17 cellular contexts compared by ENCODE assay signal in the genomic region with DNA sequence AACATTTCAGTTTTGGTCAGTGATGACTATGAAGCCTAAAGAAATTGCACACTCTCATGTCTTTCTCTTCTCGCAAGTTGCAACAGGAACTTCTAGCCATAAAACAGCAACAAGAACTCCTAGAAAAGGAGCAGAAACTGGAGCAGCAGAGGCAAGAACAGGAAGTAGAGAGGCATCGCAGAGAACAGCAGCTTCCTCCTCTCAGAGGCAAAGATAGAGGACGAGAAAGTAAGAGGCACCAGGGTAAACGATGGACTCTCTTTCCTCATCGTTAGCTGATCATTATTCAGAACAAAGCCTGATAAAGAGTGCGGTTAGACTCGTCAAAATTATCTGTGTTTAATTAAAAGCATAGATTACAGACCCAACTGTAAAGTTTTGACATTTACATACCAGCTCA.
DNase-seq lines count a peak whose midpoint lies in the region; ATAC-seq and TF ChIP-seq lines count a peak whose summit lies in the region.
"Had no signal": no experiment of that assay in that cellular context is flagged by ENCODE, and none has a peak within 500 bp of the region (broad histone marks: within the 10 kb centered on the region; RNA-seq: fewer than 3 reads in every experiment).

No MANE protein-coding gene starts in this region.

- H3K4me3 Mint-ChIP-seq in type B pancreatic cell, result peak overlapping the region; percentile 18
- no peak overlapping the region for H3K4me3 Mint-ChIP-seq in GM23338
- no peak overlapping the region for H3K4me3 Mint-ChIP-seq in activated naive CD8-positive, alpha-beta T cell treated with anti-CD3 and anti-CD28 coated beads, Interleukin-2, amount 50 U/mL, for 24 hours
- H3K4me3 Mint-ChIP-seq: CD8-positive, alpha-beta T cell; immature natural killer cell had no signal

- H3K27ac ChIP-seq in SK-N-SH (ENCODE audit: low read depth in 2 of 2, low read length in 1 of 2) (peak overlapping the region in 1 of 2 experiments; percentile 50; a peak in 3 of 4 replicates), GM23338 (ENCODE audit: low read depth) (no peak overlapping the region)
- H3K27ac ChIP-seq: 22Rv1, sigmoid colon, SJSA1 had no signal

- H3K9ac ChIP-seq in SK-N-SH, result no peak overlapping the region

- no peak overlapping the region for H3K4me3 ChIP-seq in SK-N-SH (ENCODE audit: low read depth in 2 of 2, low read length in 1 of 2)
- H3K4me3 ChIP-seq in fibroblast of villous mesenchyme (ENCODE audit: low read depth, low read length), result no peak overlapping the region
- no peak overlapping the region for H3K4me3 ChIP-seq in GM23338
- H3K4me3 ChIP-seq: K562, sigmoid colon, SJSA1 had no signal

- H3F3A ChIP-seq in SK-N-SH (replicated peaks; ENCODE audit: insufficient read depth) (peaks cover 5% of the 10 kb centered on the region), GM23338 (replicated peaks; ENCODE audit: low read depth) (no peaks in the 10 kb centered on the region)

- H3K79me2 ChIP-seq in SK-N-SH (ENCODE audit: insufficient read depth), result no peaks in the 10 kb centered on the region
- no peaks in the 10 kb centered on the region for H3K79me2 ChIP-seq in GM23338 (replicated peaks; ENCODE audit: insufficient read depth)

- no peaks in the 10 kb centered on the region for H3K9me3 Mint-ChIP-seq in type B pancreatic cell
- no peaks in the 10 kb centered on the region for H3K9me3 Mint-ChIP-seq in GM23338
- H3K9me3 Mint-ChIP-seq in activated naive CD8-positive, alpha-beta T cell treated with anti-CD3 and anti-CD28 coated beads, Interleukin-2, amount 50 U/mL, for 24 hours, result no peaks in the 10 kb centered on the region
- H3K9me3 Mint-ChIP-seq: activated T-helper 2 cell treated with anti-CD3 and anti-CD28 coated beads, Interferon-gamma antibody, Interleukin-2, Interleukin-4, amounts not matched to agents 10 μg/mL and 5 μg/mL and 100 μg/mL, durations not matched to agents 14 hours and 24 hours and 36 hours; CD8-positive, alpha-beta T cell; immature natural killer cell had no signal

- DNase-seq in SK-N-SH, result no peak
- peak; percentile 4 for DNase-seq in OCI-M1 (lab: John Stamatoyannopoulos, UW)
- DNase-seq in fibroblast of villous mesenchyme (ENCODE audit: low read depth), result peak; percentile 7
- no peak for DNase-seq in type B pancreatic cell (ENCODE audit: extremely low spot score, unreplicated experiment)
- DNase-seq in GM23338 (ENCODE audit: low spot score), result no peak
- no peak for DNase-seq in activated naive CD8-positive, alpha-beta T cell treated with anti-CD3 and anti-CD28 coated beads, Interleukin-2, amount 50 U/mL, for 24 hours
- DNase-seq: CD8-positive, alpha-beta T cell; immature natural killer cell; sigmoid colon; stimulated activated CD4-positive, alpha-beta T cell treated with anti-CD3 and anti-CD28 coated beads, Interleukin-2, amount 100 ng/mL, for 48 hours; stimulated activated CD8-positive, alpha-beta memory T cell treated with anti-CD3 and anti-CD28 coated beads, Interleukin-4, amount 100 ng/mL, for 48 hours had no signal

- TF ChIP-seq CTCF in SK-N-SH (IDR thresholded peaks at IDR 0.05) (no peak), fibroblast of villous mesenchyme (IDR thresholded peaks at IDR 0.05; ENCODE audit: insufficient read depth, low read depth, low read length) (no peak), type B pancreatic cell (conservative IDR thresholded peaks at IDR 0.05) (no peak), GM23338 (conservative IDR thresholded peaks at IDR 0.05; ENCODE audit: low read depth in 2 of 2) (no peak)

- peaks cover 0 to 2% of the 10 kb centered on the region in 2 experiments; a peak in 1 of 4 replicates for H3K4me1 ChIP-seq in SK-N-SH (ENCODE audit: control insufficient read depth in 1 of 2, insufficient read depth in 2 of 2, low read depth in 1 of 2, low read length in 1 of 2)
- no peaks in the 10 kb centered on the region for H3K4me1 ChIP-seq in GM23338 (ENCODE audit: insufficient read depth)
- H3K4me1 ChIP-seq: SJSA1 had no signal

- ATAC-seq in SK-N-SH treated with all-trans-retinoic acid at 6 μM for 48 hours (peak; percentile 23; the same call in 2 of the 3 replicates), GM19467 (IDR thresholded peaks at IDR 0.05; ENCODE audit: unreplicated experiment) (no peak), GM23338 (no peak)
- ATAC-seq in activated naive CD8-positive, alpha-beta T cell treated with anti-CD3 and anti-CD28 coated beads, Interleukin-2, amount 50 U/mL, for 24 hours, result no peak
- ATAC-seq: CD8-positive, alpha-beta T cell; K562 had no signal

- H2AFZ ChIP-seq in SK-N-SH (ENCODE audit: low read depth) (no peak overlapping the region), GM23338 (no peak overlapping the region)

- no peaks in the 10 kb centered on the region for H3K9me3 ChIP-seq in SK-N-SH
- H3K9me3 ChIP-seq: sigmoid colon, SJSA1 had no signal

- H3K36me3 ChIP-seq in SK-N-SH (replicated peaks in 1 of 2; ENCODE audit: control insufficient read depth in 1 of 2, insufficient read depth in 2 of 2, low read length in 1 of 2), result peaks cover 66 to 69% of the 10 kb centered on the region in 2 experiments
- no peaks in the 10 kb centered on the region for H3K36me3 ChIP-seq in GM23338 (ENCODE audit: insufficient read depth)
- H3K36me3 ChIP-seq: sigmoid colon had no signal

- 93% methylated on average over 7 of the region's 7 CpGs for WGBS in SK-N-SH (ENCODE audit: low lambda C conversion rate)

- H4K20me1 ChIP-seq in SK-N-SH (ENCODE audit: insufficient read depth) (no peaks in the 10 kb centered on the region), GM23338 (replicated peaks; ENCODE audit: insufficient read depth) (no peaks in the 10 kb centered on the region)

- H3K27ac Mint-ChIP-seq in type B pancreatic cell (no peak overlapping the region), GM23338 (no peak overlapping the region)
- no peak overlapping the region for H3K27ac Mint-ChIP-seq in activated naive CD8-positive, alpha-beta T cell treated with anti-CD3 and anti-CD28 coated beads, Interleukin-2, amount 50 U/mL, for 24 hours
- H3K27ac Mint-ChIP-seq: activated T-helper 2 cell treated with anti-CD3 and anti-CD28 coated beads, Interferon-gamma antibody, Interleukin-2, Interleukin-4, amounts not matched to agents 10 μg/mL and 5 μg/mL and 100 μg/mL, durations not matched to agents 14 hours and 24 hours and 36 hours; CD8-positive, alpha-beta T cell; immature natural killer cell had no signal

- TF ChIP-seq EP300 in SK-N-SH (IDR thresholded peaks at IDR 0.05; ENCODE audit: borderline replicate concordance in 1 of 2, low read depth in 1 of 2, low read length in 1 of 2), result no peak

- no peak for TF ChIP-seq RAD21 in SK-N-SH (IDR thresholded peaks at IDR 0.05; ENCODE audit: low read length)

- H3K27me3 Mint-ChIP-seq in type B pancreatic cell (no peaks in the 10 kb centered on the region), GM23338 (ENCODE audit: insufficient read depth, low read depth, poor library complexity) (no peaks in the 10 kb centered on the region)
- H3K27me3 Mint-ChIP-seq in activated naive CD8-positive, alpha-beta T cell treated with anti-CD3 and anti-CD28 coated beads, Interleukin-2, amount 50 U/mL, for 24 hours, result no peaks in the 10 kb centered on the region

- POLR2A ChIA-PET in SK-N-SH (lab: Yijun Ruan, JAX), result interaction anchor here (1.3 kb wide), 1 partner anchor 529 kb away, joined by 3 read pairs; no protein-coding TSS in a partner anchor

- H3K9me2 ChIP-seq in SK-N-SH, result no peaks in the 10 kb centered on the region
- no peaks in the 10 kb centered on the region for H3K9me2 ChIP-seq in GM23338 (ENCODE audit: insufficient read depth)

- H3K4me1 Mint-ChIP-seq in type B pancreatic cell (ENCODE audit: unreplicated experiment), result peaks cover 14% of the 10 kb centered on the region
- H3K4me1 Mint-ChIP-seq in GM23338, result peaks cover 2% of the 10 kb centered on the region; the same call in 1 of the 3 replicates
- peaks cover 6% of the 10 kb centered on the region for H3K4me1 Mint-ChIP-seq in activated naive CD8-positive, alpha-beta T cell treated with anti-CD3 and anti-CD28 coated beads, Interleukin-2, amount 50 U/mL, for 24 hours
- H3K4me1 Mint-ChIP-seq: immature natural killer cell had no signal

- CTCF ChIA-PET in SK-N-SH (lab: Yijun Ruan, JAX), result interaction anchor here (0.5 to 11.7 kb wide), 55 partner anchors 10 to 1079 kb away, joined by 3 to 138 read pairs (median 5); a partner anchor contains a TSS

- H3K27me3 ChIP-seq in SK-N-SH (ENCODE audit: insufficient read depth), result no peaks in the 10 kb centered on the region
- no peaks in the 10 kb centered on the region for H3K27me3 ChIP-seq in GM23338 (ENCODE audit: insufficient read depth)
- H3K27me3 ChIP-seq: sigmoid colon, SJSA1 had no signal

- no peak overlapping the region for H3K4me2 ChIP-seq in SK-N-SH
- H3K4me2 ChIP-seq in GM23338, result no peak overlapping the region

- H3K36me3 Mint-ChIP-seq in type B pancreatic cell, result peaks cover 7% of the 10 kb centered on the region
- no peaks in the 10 kb centered on the region; the same call in 2 of the 3 replicates for H3K36me3 Mint-ChIP-seq in GM23338 (ENCODE audit: low read depth)
- H3K36me3 Mint-ChIP-seq in activated naive CD8-positive, alpha-beta T cell treated with anti-CD3 and anti-CD28 coated beads, Interleukin-2, amount 50 U/mL, for 24 hours (ENCODE audit: low read depth), result no peaks in the 10 kb centered on the region
- H3K36me3 Mint-ChIP-seq: CD8-positive, alpha-beta T cell had no signal

TF ChIP-seq in SK-N-SH treated with all-trans-retinoic acid at 6 μM for 48 hours, 23 proteins besides CTCF, POLR2A, EP300 and RAD21 (continues in another document):
- TF ChIP-seq ZC3H10 (CRISPR knock-in tag; IDR thresholded peaks at IDR 0.05) (no peak), BACH2 (CRISPR knock-in tag; IDR thresholded peaks at IDR 0.05; ENCODE audit: borderline replicate concordance) (no peak), ISL1 (CRISPR knock-in tag; IDR thresholded peaks at IDR 0.05) (no peak)

TF ChIP-seq in SK-N-SH, 30 proteins besides CTCF, POLR2A, EP300 and RAD21 (continues in another document):
- TF ChIP-seq SIN3A (IDR thresholded peaks at IDR 0.05; ENCODE audit: borderline replicate concordance, low read depth, low read length), result no peak
- TF ChIP-seq, protein P1, sequence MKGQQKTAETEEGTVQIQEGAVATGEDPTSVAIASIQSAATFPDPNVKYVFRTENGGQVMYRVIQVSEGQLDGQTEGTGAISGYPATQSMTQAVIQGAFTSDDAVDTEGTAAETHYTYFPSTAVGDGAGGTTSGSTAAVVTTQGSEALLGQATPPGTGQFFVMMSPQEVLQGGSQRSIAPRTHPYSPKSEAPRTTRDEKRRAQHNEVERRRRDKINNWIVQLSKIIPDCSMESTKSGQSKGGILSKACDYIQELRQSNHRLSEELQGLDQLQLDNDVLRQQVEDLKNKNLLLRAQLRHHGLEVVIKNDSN (IDR thresholded peaks at IDR 0.05; ENCODE audit: borderline replicate concordance, low read depth), result no peak

TF ChIP-seq in GM23338, 12 proteins besides CTCF, POLR2A, EP300 and RAD21 (continues in another document):
- TF ChIP-seq NANOG (IDR thresholded peaks at IDR 0.05; ENCODE audit: borderline replicate concordance), result no peak
- TF ChIP-seq ZNF331 (CRISPR knock-in tag; IDR thresholded peaks at IDR 0.05; ENCODE audit: low read depth), result no peak
- no peak for TF ChIP-seq STAT1 (IDR thresholded peaks at IDR 0.05; ENCODE audit: unreplicated experiment)

Comparison
In these comparisons a context has a peak if more than half of its experiments do, and no peak if none do; other contexts are left out.
1. DNase-seq: peak in OCI-M1 (single experiment) and fibroblast of villous mesenchyme (single experiment); none in SK-N-SH (single experiment), type B pancreatic cell (single experiment), GM23338 (single experiment) and activated naive CD8-positive, alpha-beta T cell treated with anti-CD3 and anti-CD28 coated beads, Interleukin-2, amount 50 U/mL, for 24 hours (single experiment).